In the genomic region with DNA sequence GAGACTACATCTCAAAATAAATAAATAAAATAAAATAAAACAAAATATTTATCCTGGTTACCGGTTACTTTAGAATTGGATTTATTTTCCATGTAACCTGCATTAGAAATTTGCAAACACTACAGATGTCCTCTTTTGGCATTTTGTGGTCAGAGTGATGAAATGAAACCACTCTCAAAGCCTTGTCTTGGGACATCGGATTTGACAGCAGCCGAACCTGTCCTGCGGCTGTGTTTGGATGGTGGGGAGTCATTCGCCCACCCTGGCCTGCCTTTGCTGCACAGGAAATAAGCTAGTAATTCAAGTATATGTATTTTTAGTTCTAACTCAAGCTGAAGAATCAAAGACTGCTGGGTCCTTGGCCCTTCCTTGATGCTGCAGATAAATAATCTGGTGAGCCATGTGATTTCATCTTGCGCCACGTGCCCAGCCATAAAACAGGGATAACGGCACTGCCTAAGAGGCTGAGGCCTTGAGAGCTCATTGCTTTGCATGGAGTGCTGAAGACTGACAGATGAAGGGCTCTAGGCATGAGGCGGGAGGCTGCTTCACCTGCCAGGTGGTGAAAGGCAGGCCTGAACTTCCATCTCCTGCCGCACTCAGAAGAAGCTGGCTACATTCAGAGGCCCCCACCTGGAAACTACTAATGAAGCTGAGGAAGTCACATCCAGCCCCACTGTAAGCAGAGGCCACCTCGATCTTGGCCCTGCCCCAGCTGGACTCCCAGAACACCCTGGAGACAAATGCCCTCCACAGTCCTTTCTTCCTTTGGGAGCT, we compare ENCODE assay signal across 14 cellular contexts.
DNase-seq lines count a peak whose midpoint lies in the region; ATAC-seq lines count a peak whose summit lies in the region.
"Had no signal": no experiment of that assay in that cellular context is flagged by ENCODE, and none has a peak within 500 bp of the region (broad histone marks: within the 10 kb centered on the region; RNA-seq: fewer than 3 reads in every experiment).

No MANE protein-coding gene starts in this region.

- no peaks in the 10 kb centered on the region for H3K9me3 Mint-ChIP-seq in activated CD4-positive, alpha-beta memory T cell treated with anti-CD3 and anti-CD28 coated beads for 36 hours
- no peaks in the 10 kb centered on the region for H3K9me3 Mint-ChIP-seq in activated CD4-positive, alpha-beta memory T cell treated with anti-CD3 and anti-CD28 coated beads, Interleukin-2, amount 10 ng/mL, durations not matched to agents 7 days and 5 days
- no peaks in the 10 kb centered on the region for H3K9me3 Mint-ChIP-seq in activated naive CD8-positive, alpha-beta T cell treated with anti-CD3 and anti-CD28 coated beads, Interleukin-2, amount 50 U/mL, for 24 hours
- H3K9me3 Mint-ChIP-seq: activated T-cell treated with anti-CD3 and anti-CD28 coated beads, Interleukin-2, amount 50 U/mL, for 4 hours had no signal

- POLR2A ChIA-PET in activated CD4-positive, alpha-beta memory T cell treated with anti-CD3 and anti-CD28 coated beads for 36 hours (lab: Charles Lee): interaction anchor here (0.6 kb wide), 1 partner anchor 129 kb away, joined by 4 read pairs; no protein-coding TSS in a partner anchor
- POLR2A ChIA-PET in activated CD4-positive, alpha-beta memory T cell treated with anti-CD3 and anti-CD28 coated beads, Interleukin-2, amount 10 ng/mL, durations not matched to agents 7 days and 5 days (lab: Charles Lee): interaction anchor here (0.6 to 1.5 kb wide), 3 partner anchors 16 to 164 kb away, joined by 3 to 4 read pairs (median 3); no protein-coding TSS in a partner anchor

- H3K4me3 Mint-ChIP-seq in activated CD4-positive, alpha-beta memory T cell treated with anti-CD3 and anti-CD28 coated beads for 36 hours: no peak overlapping the region
- H3K4me3 Mint-ChIP-seq in activated CD4-positive, alpha-beta memory T cell treated with anti-CD3 and anti-CD28 coated beads, Interleukin-2, amount 10 ng/mL, durations not matched to agents 7 days and 5 days: no peak overlapping the region
- H3K4me3 Mint-ChIP-seq in activated naive CD8-positive, alpha-beta T cell treated with anti-CD3 and anti-CD28 coated beads, Interleukin-2, amount 50 U/mL, for 24 hours: no peak overlapping the region
- H3K4me3 Mint-ChIP-seq: activated T-cell treated with anti-CD3 and anti-CD28 coated beads, Interleukin-2, amount 50 U/mL, for 4 hours; brain had no signal

- CTCF ChIA-PET in activated CD4-positive, alpha-beta memory T cell treated with anti-CD3 and anti-CD28 coated beads for 36 hours (lab: Charles Lee): interaction anchor here (3.1 kb wide), 1 partner anchor 14 kb away, joined by 15 read pairs; no protein-coding TSS in a partner anchor
- CTCF ChIA-PET in activated CD4-positive, alpha-beta memory T cell treated with anti-CD3 and anti-CD28 coated beads, Interleukin-2, amount 10 ng/mL, durations not matched to agents 7 days and 5 days (lab: Charles Lee): interaction anchor here (0.8 to 1.6 kb wide), 2 partner anchors 31 to 145 kb away, joined by 3 to 4 read pairs; no protein-coding TSS in a partner anchor

- intact Hi-C loops in activated CD4-positive, alpha-beta memory T cell treated with anti-CD3 and anti-CD28 coated beads for 36 hours (cut with micrococcal nuclease): loop anchor here (2.0 kb wide), 1 partner anchor 23 kb away; no protein-coding TSS in a partner anchor
- intact Hi-C loops in posterior vena cava (cut with DNase I): no loop called here

- peak overlapping the region; percentile 18 for H3K27ac Mint-ChIP-seq in activated CD4-positive, alpha-beta memory T cell treated with anti-CD3 and anti-CD28 coated beads for 36 hours
- no peak overlapping the region for H3K27ac Mint-ChIP-seq in activated CD4-positive, alpha-beta memory T cell treated with anti-CD3 and anti-CD28 coated beads, Interleukin-2, amount 10 ng/mL, durations not matched to agents 7 days and 5 days
- H3K27ac Mint-ChIP-seq in activated naive CD8-positive, alpha-beta T cell treated with anti-CD3 and anti-CD28 coated beads, Interleukin-2, amount 50 U/mL, for 24 hours: peak overlapping the region; percentile 83

- H3K4me1 Mint-ChIP-seq in activated CD4-positive, alpha-beta memory T cell treated with anti-CD3 and anti-CD28 coated beads for 36 hours (ENCODE audit: low read depth): peaks cover 67% of the 10 kb centered on the region
- peaks cover 46% of the 10 kb centered on the region for H3K4me1 Mint-ChIP-seq in activated CD4-positive, alpha-beta memory T cell treated with anti-CD3 and anti-CD28 coated beads, Interleukin-2, amount 10 ng/mL, durations not matched to agents 7 days and 5 days
- peaks cover 85% of the 10 kb centered on the region for H3K4me1 Mint-ChIP-seq in activated naive CD8-positive, alpha-beta T cell treated with anti-CD3 and anti-CD28 coated beads, Interleukin-2, amount 50 U/mL, for 24 hours

- ATAC-seq in activated naive CD8-positive, alpha-beta T cell treated with anti-CD3 and anti-CD28 coated beads, Interleukin-2, amount 50 U/mL, for 24 hours: no peak
- no peak for ATAC-seq in GM18867 (IDR thresholded peaks at IDR 0.05; ENCODE audit: unreplicated experiment)
- ATAC-seq: A549; activated T-cell treated with anti-CD3 and anti-CD28 coated beads, Interleukin-2, amount 50 U/mL, for 4 hours had no signal

- peaks cover 4% of the 10 kb centered on the region for H3K36me3 Mint-ChIP-seq in activated CD4-positive, alpha-beta memory T cell treated with anti-CD3 and anti-CD28 coated beads for 36 hours
- peaks cover 11% of the 10 kb centered on the region for H3K36me3 Mint-ChIP-seq in activated CD4-positive, alpha-beta memory T cell treated with anti-CD3 and anti-CD28 coated beads, Interleukin-2, amount 10 ng/mL, durations not matched to agents 7 days and 5 days (ENCODE audit: low read depth)
- H3K36me3 Mint-ChIP-seq in activated naive CD8-positive, alpha-beta T cell treated with anti-CD3 and anti-CD28 coated beads, Interleukin-2, amount 50 U/mL, for 24 hours (ENCODE audit: low read depth): peaks cover 11% of the 10 kb centered on the region

- DNase-seq in activated CD4-positive, alpha-beta memory T cell treated with anti-CD3 and anti-CD28 coated beads for 36 hours: no peak
- no peak for DNase-seq in activated CD4-positive, alpha-beta memory T cell treated with anti-CD3 and anti-CD28 coated beads, Interleukin-2, amount 10 ng/mL, durations not matched to agents 7 days and 5 days
- DNase-seq in NCI-H187 (lab: John Stamatoyannopoulos, UW) (peak; percentile 46 to 68), posterior vena cava (ENCODE audit: low spot score) (peak; percentile 61), cerebellar cortex (ENCODE audit: low spot score) (no peak), HPDE6-E6E7 (ENCODE audit: extremely low spot score) (no peak)
- DNase-seq in activated naive CD8-positive, alpha-beta T cell treated with anti-CD3 and anti-CD28 coated beads, Interleukin-2, amount 50 U/mL, for 24 hours: no peak
- DNase-seq: activated T-cell treated with anti-CD3 and anti-CD28 coated beads, Interleukin-2, amount 50 U/mL, for 4 hours; effector CD4-positive, alpha-beta T cell; mesendoderm; NCI-H1436 treated with DMSO at 0.1 percent for 48 hours had no signal

- no peaks in the 10 kb centered on the region for H3K27me3 Mint-ChIP-seq in activated CD4-positive, alpha-beta memory T cell treated with anti-CD3 and anti-CD28 coated beads for 36 hours
- H3K27me3 Mint-ChIP-seq in activated CD4-positive, alpha-beta memory T cell treated with anti-CD3 and anti-CD28 coated beads, Interleukin-2, amount 10 ng/mL, durations not matched to agents 7 days and 5 days: no peaks in the 10 kb centered on the region
- H3K27me3 Mint-ChIP-seq in activated naive CD8-positive, alpha-beta T cell treated with anti-CD3 and anti-CD28 coated beads, Interleukin-2, amount 50 U/mL, for 24 hours: no peaks in the 10 kb centered on the region
- H3K27me3 Mint-ChIP-seq: brain had no signal

Comparison
In these comparisons a context has a peak if more than half of its experiments do, and no peak if none do; other contexts are left out.
1. DNase-seq: peak in NCI-H187 (2 of 2) and posterior vena cava (single experiment); none in activated CD4-positive, alpha-beta memory T cell treated with anti-CD3 and anti-CD28 coated beads for 36 hours (single experiment), activated CD4-positive, alpha-beta memory T cell treated with anti-CD3 and anti-CD28 coated beads, Interleukin-2, amount 10 ng/mL, durations not matched to agents 7 days and 5 days (single experiment), activated naive CD8-positive, alpha-beta T cell treated with anti-CD3 and anti-CD28 coated beads, Interleukin-2, amount 50 U/mL, for 24 hours (single experiment), cerebellar cortex (single experiment) and HPDE6-E6E7 (single experiment).